ENCODE assay signal across 19 cellular contexts in the genomic region with DNA sequence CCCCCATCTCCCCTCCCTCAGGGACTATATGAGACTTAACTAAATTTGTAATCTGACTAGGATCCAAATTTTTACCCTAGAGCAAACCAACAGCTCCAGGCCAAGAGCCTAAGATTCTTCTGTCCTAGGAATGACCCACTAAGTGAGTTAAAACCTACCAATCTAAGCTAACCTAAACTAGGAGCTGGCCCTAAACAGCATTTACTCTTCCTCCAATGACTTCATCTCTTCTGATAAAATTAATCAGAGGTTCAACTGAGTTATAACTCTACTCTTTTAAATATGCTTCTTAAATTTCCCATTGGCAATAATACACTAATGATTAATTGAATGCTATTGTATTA. TPM values are rescaled to one million over a fixed set of nuclear protein-coding genes. Genes with fewer than 3 reads are reported as not detected.
DNase-seq lines count a peak whose midpoint lies in the region; ATAC-seq and TF ChIP-seq lines count a peak whose summit lies in the region.
"Had no signal": no experiment of that assay in that cellular context is flagged by ENCODE, and none has a peak within 500 bp of the region (broad histone marks: within the 10 kb centered on the region; RNA-seq: fewer than 3 reads in every experiment).

No MANE protein-coding gene starts in this region.

- no peak for ATAC-seq in heart left ventricle
- no peak for ATAC-seq in GM18870 (IDR thresholded peaks at IDR 0.05; ENCODE audit: unreplicated experiment)
- no peak for ATAC-seq in GM21381 (IDR thresholded peaks at IDR 0.05; ENCODE audit: unreplicated experiment)

- no peak overlapping the region for H3K4me3 ChIP-seq in cardiac muscle cell
- H3K4me3 ChIP-seq in heart left ventricle: no peak overlapping the region
- no peak overlapping the region for H3K4me3 ChIP-seq in ectodermal cell (ENCODE audit: insufficient read depth, low read depth, low read length)
- H3K4me3 ChIP-seq: BLaER1 treated with 17β-estradiol and CSF1 and Interleukin-3, amounts not matched to agents 10 nM and 100 nM; SK-N-MC had no signal

- H3K4me1 ChIP-seq in cardiac muscle cell (ENCODE audit: low read depth): no peaks in the 10 kb centered on the region
- peaks cover 0 to 11% (median 4%) of the 10 kb centered on the region in 12 donors for H3K4me1 ChIP-seq in heart left ventricle
- no peaks in the 10 kb centered on the region for H3K4me1 ChIP-seq in ectodermal cell (ENCODE audit: control insufficient read depth, insufficient read depth, low read length)

- H3K27ac ChIP-seq in cardiac muscle cell (peak overlapping the region; percentile 63), heart left ventricle (peak overlapping the region in 5 of 12 donors; percentile 11 to 55 (median 45)), ectodermal cell (ENCODE audit: insufficient read depth, low read depth, low read length, poor library complexity, severe bottlenecking) (peak overlapping the region; percentile 61)
- H3K27ac ChIP-seq: 22Rv1; BLaER1 treated with 17β-estradiol and CSF1 and Interleukin-3, amounts not matched to agents 10 nM and 100 nM; SK-N-MC had no signal

- H3K4me3 Mint-ChIP-seq in nephron progenitor cell: no peak overlapping the region
- no peak overlapping the region for H3K4me3 Mint-ChIP-seq in type B pancreatic cell

- intact Hi-C loops in heart left ventricle (cut with DNase I): no loop called here

- H3K27ac Mint-ChIP-seq in nephron progenitor cell (peak overlapping the region; percentile 6), type B pancreatic cell (peak overlapping the region; percentile 84)
- H3K27ac Mint-ChIP-seq: activated T-helper 2 cell treated with anti-CD3 and anti-CD28 coated beads, Interferon-gamma antibody, Interleukin-2, Interleukin-4, amounts not matched to agents 10 μg/mL and 5 μg/mL and 100 μg/mL, durations not matched to agents 14 hours and 24 hours and 36 hours had no signal

- H3K27me3 Mint-ChIP-seq in nephron progenitor cell (ENCODE audit: low read depth, poor library complexity) (peaks cover 11% of the 10 kb centered on the region), type B pancreatic cell (no peaks in the 10 kb centered on the region)

- H3K27me3 ChIP-seq in cardiac muscle cell (no peaks in the 10 kb centered on the region), heart left ventricle (no peaks in the 10 kb centered on the region), ectodermal cell (ENCODE audit: control insufficient read depth, insufficient read depth, low read length, poor library complexity, severe bottlenecking) (no peaks in the 10 kb centered on the region)
- H3K27me3 ChIP-seq: BLaER1 treated with 17β-estradiol and CSF1 and Interleukin-3, amounts not matched to agents 10 nM and 100 nM had no signal

- peaks cover 20% of the 10 kb centered on the region for H3K4me1 Mint-ChIP-seq in nephron progenitor cell
- peaks cover 19% of the 10 kb centered on the region for H3K4me1 Mint-ChIP-seq in type B pancreatic cell (ENCODE audit: unreplicated experiment)

- H3K36me3 Mint-ChIP-seq in nephron progenitor cell (ENCODE audit: low read depth) (no peaks in the 10 kb centered on the region), type B pancreatic cell (no peaks in the 10 kb centered on the region)

- no peak for DNase-seq in cardiac muscle cell (ENCODE audit: low read depth in 1 of 2, low spot score in 1 of 2)
- no peak for DNase-seq in heart left ventricle
- no peak for DNase-seq in nephron progenitor cell
- no peak for DNase-seq in type B pancreatic cell (ENCODE audit: extremely low spot score, unreplicated experiment)
- no peak for DNase-seq in HPDE6-E6E7 (ENCODE audit: extremely low spot score)
- DNase-seq: hypothalamus; KG1; NCI-H1092 treated with DMSO at 0.1 percent for 48 hours; NCI-H2171; NCI-H774; nucleus accumbens; stimulated activated CD4-positive, alpha-beta T cell treated with anti-CD3 and anti-CD28 coated beads, Interleukin-4, amount 100 ng/mL, for 1 hour had no signal

- TF ChIP-seq POLR2A in heart left ventricle (IDR thresholded peaks at IDR 0.05): no peak

- H3K9me3 Mint-ChIP-seq in nephron progenitor cell (no peaks in the 10 kb centered on the region), type B pancreatic cell (no peaks in the 10 kb centered on the region)

- H3K9me3 ChIP-seq in cardiac muscle cell (ENCODE audit: low read depth) (no peaks in the 10 kb centered on the region), heart left ventricle (no peaks in the 10 kb centered on the region), ectodermal cell (ENCODE audit: control insufficient read depth, low read length) (no peaks in the 10 kb centered on the region)

- TF ChIP-seq CTCF in cardiac muscle cell (IDR thresholded peaks at IDR 0.05; ENCODE audit: low read depth, low read length): no peak
- no peak for TF ChIP-seq CTCF in heart left ventricle (IDR thresholded peaks at IDR 0.05)
- no peak for TF ChIP-seq CTCF in nephron progenitor cell (IDR thresholded peaks at IDR 0.05)
- TF ChIP-seq CTCF in type B pancreatic cell (conservative IDR thresholded peaks at IDR 0.05): no peak

- H3K36me3 ChIP-seq in cardiac muscle cell (no peaks in the 10 kb centered on the region), heart left ventricle (no peaks in the 10 kb centered on the region), ectodermal cell (ENCODE audit: control insufficient read depth, insufficient read depth, low read length) (no peaks in the 10 kb centered on the region)
- H3K36me3 ChIP-seq: BLaER1 treated with 17β-estradiol and CSF1 and Interleukin-3, amounts not matched to agents 10 nM and 100 nM had no signal

RNA-seq across cellular contexts. Expression of a gene that starts 39.9 kb away (rescaled TPM):
- total RNA-seq in cardiac muscle cell (98.1 and 123 TPM in 2 replicates), heart left ventricle (10 to 100 TPM; 11.2 to 30.5 (median 19.4) TPM), type B pancreatic cell (ENCODE audit: low replicate concordance) (115 and 178 TPM in 2 replicates)
- polyA plus RNA-seq in cardiac muscle cell (26.6 and 40.9 TPM in 2 replicates), heart left ventricle (10 to 100 TPM; 11.4 to 16.5 TPM)
- polyA plus RNA-seq in ectodermal cell (2013, experiment 1 of 4): 208 TPM
- polyA plus RNA-seq in ectodermal cell (2013, experiment 2 of 4): 212 TPM
- 175 TPM for polyA plus RNA-seq in ectodermal cell (2013, experiment 3 of 4)
- 177 TPM for polyA plus RNA-seq in ectodermal cell (2013, experiment 4 of 4)
